Comparison of ENCODE assay signal across 18 cellular contexts in the genomic region with DNA sequence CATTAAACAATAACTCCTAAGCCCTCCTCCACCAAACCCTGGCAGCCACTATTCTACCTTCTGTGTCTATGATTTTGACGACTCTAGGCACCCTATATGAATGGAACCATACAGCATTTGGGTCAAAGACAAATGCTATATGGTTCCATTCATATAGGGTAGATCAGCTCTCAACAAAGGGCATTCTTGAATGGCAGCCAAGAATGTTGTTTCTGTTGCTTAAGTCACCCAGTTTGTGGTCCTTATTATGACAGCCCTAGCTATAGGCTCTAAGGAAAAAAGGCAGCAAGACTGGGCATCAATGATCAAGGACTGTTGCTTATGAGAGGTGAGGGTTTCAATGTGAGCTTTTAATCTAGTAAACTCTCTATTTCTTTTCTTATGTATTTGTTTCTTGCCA. TPM values are rescaled to one million over a fixed set of nuclear protein-coding genes. Genes with fewer than 3 reads are reported as not detected.
DNase-seq lines count a peak whose midpoint lies in the region; TF ChIP-seq lines count a peak whose summit lies in the region.
"Had no signal": no experiment of that assay in that cellular context is flagged by ENCODE, and none has a peak within 500 bp of the region (broad histone marks: within the 10 kb centered on the region; RNA-seq: fewer than 3 reads in every experiment).

No MANE protein-coding gene starts in this region.

- no peak overlapping the region for H2BK120ac ChIP-seq in mesendoderm (ENCODE audit: low read depth, low read length)

- H2BK15ac ChIP-seq in mesendoderm (replicated peaks; ENCODE audit: low read depth): no peak overlapping the region

- no TSS peak for BruUV-seq in A673 (replicated peaks; lab: Mats Ljungman, UMichigan)

- no peak overlapping the region for H2BK5ac ChIP-seq in mesendoderm (ENCODE audit: low read length)

- H3K79me1 ChIP-seq in mesendoderm (ENCODE audit: low read length): no peaks in the 10 kb centered on the region

- H3K4me1 ChIP-seq in A673 (ENCODE audit: insufficient read depth, low read length, poor library complexity, severe bottlenecking): no peaks in the 10 kb centered on the region
- H3K4me1 ChIP-seq in mesendoderm (ENCODE audit: control insufficient read depth, low read depth, low read length): peaks cover 16% of the 10 kb centered on the region
- H3K4me1 ChIP-seq in uterus: no peaks in the 10 kb centered on the region

- H3K4me2 ChIP-seq in mesendoderm (ENCODE audit: low read length): no peak overlapping the region
- H3K4me2 ChIP-seq: GM23338 had no signal

- intact Hi-C loops in A673 (cut with micrococcal nuclease; ENCODE audit: unreplicated experiment) (no loop called here), uterus (cut with DNase I; ENCODE audit: low total_unique reads) (no loop called here)

- no peak overlapping the region for H3K56ac ChIP-seq in mesendoderm (ENCODE audit: low read length)

- H3K36me3 ChIP-seq in A673 (ENCODE audit: insufficient read depth, low read length, poor library complexity, severe bottlenecking) (no peaks in the 10 kb centered on the region), mesendoderm (ENCODE audit: control insufficient read depth, insufficient read depth, low read length) (no peaks in the 10 kb centered on the region), uterus (no peaks in the 10 kb centered on the region)

- no peak overlapping the region for H3K9ac ChIP-seq in mesendoderm (ENCODE audit: low read length)

- POLR2A ChIA-PET in A673 (lab: Charles Lee; ENCODE audit: low non-redundant PET): no interaction called here

- no CpG with 5 or more reads among the region's 1 CpG for WGBS in mesendoderm (ENCODE audit: extremely low coverage, insufficient coverage, low lambda C conversion rate)

- H3K23ac ChIP-seq in mesendoderm (ENCODE audit: low read length): no peak overlapping the region

- H4K5ac ChIP-seq in mesendoderm (ENCODE audit: low read length): no peak overlapping the region

- no peak overlapping the region for H2AK5ac ChIP-seq in mesendoderm (ENCODE audit: low read length)

- no peak overlapping the region for H3K4ac ChIP-seq in mesendoderm (ENCODE audit: low read depth, low read length)

- H3K79me2 ChIP-seq in mesendoderm (ENCODE audit: control insufficient read depth, insufficient read depth, low read length): no peaks in the 10 kb centered on the region

- no peak overlapping the region for H3K27ac ChIP-seq in A673 (ENCODE audit: low read depth, low read length, poor library complexity, severe bottlenecking)
- H3K27ac ChIP-seq in mesendoderm (ENCODE audit: low read depth, low read length): no peak overlapping the region
- H3K27ac ChIP-seq in uterus: no peak overlapping the region
- H3K27ac ChIP-seq: C4-2B, HL-60 had no signal

- H3K9me3 ChIP-seq in A673 (ENCODE audit: low read depth, low read length, poor library complexity, severe bottlenecking) (no peaks in the 10 kb centered on the region), uterus (no peaks in the 10 kb centered on the region)
- H3K9me3 ChIP-seq: Caco-2 had no signal

- TF ChIP-seq CTCF in A673 (conservative IDR thresholded peaks at IDR 0.05; ENCODE audit: low read depth, low read length) (no peak), choroid plexus epithelial cell (conservative IDR thresholded peaks at IDR 0.05; ENCODE audit: low read depth, low read length) (no peak), uterus (IDR thresholded peaks at IDR 0.05) (no peak)

- peaks cover 3% of the 10 kb centered on the region for H3K27me3 ChIP-seq in A673 (replicated peaks; ENCODE audit: insufficient read depth, low read depth, low read length, poor library complexity)
- no peaks in the 10 kb centered on the region for H3K27me3 ChIP-seq in mesendoderm (ENCODE audit: insufficient read depth, low read length, poor library complexity)
- no peaks in the 10 kb centered on the region for H3K27me3 ChIP-seq in uterus

- DNase-seq in A673 (ENCODE audit: low spot score) (peak; percentile 40), HT-29 (ENCODE audit: low spot score) (peak; percentile 16), choroid plexus epithelial cell (ENCODE audit: low read depth) (peak; percentile 47), mesendoderm (no peak), SIG-M5 treated with dmso at 0.1 percent for 504 hours (lab: John Stamatoyannopoulos, UW; ENCODE audit: unreplicated experiment) (no peak), uterus (no peak)
- DNase-seq: AML-193; Caco-2; CD4-positive, alpha-beta T cell; DMS79; GDM1; HCEC 1CT; IMR-90 had no signal

- no peak overlapping the region for H4K8ac ChIP-seq in mesendoderm (ENCODE audit: low read depth, low read length)

- H3K18ac ChIP-seq in mesendoderm (ENCODE audit: low read length): peak overlapping the region; percentile 42

- CTCF ChIA-PET in A673 (lab: Charles Lee): no interaction called here

- TF ChIP-seq POLR2A in uterus (IDR thresholded peaks at IDR 0.05): no peak

- no peak overlapping the region for H3K4me3 ChIP-seq in A673 (ENCODE audit: low read depth, low read length, poor library complexity, severe bottlenecking)
- H3K4me3 ChIP-seq in choroid plexus epithelial cell (ENCODE audit: low read depth, low read length): no peak overlapping the region
- H3K4me3 ChIP-seq in mesendoderm (ENCODE audit: low read length): no peak overlapping the region
- no peak overlapping the region for H3K4me3 ChIP-seq in uterus
- H3K4me3 ChIP-seq: GM23338 had no signal

RNA-seq across cellular contexts. Expression of a gene that starts 4.7 kb away (rescaled TPM):
- total RNA-seq in A673 (2021) (not detected in 2 replicates), uterus (under 1 TPM in 2 of 4 donors, not detected in 2; 0.21 to 0.82 TPM)
- total RNA-seq in HT-29 (2014; rRNA removed; shearing (Covaris generic)): 0.91 and 2.3 TPM in 2 replicates
- 1.2 TPM for polyA plus RNA-seq in mesendoderm (2013, experiment 1 of 2)
- 1.0 TPM for polyA plus RNA-seq in mesendoderm (2013, experiment 2 of 2)
- total RNA-seq: CD4-positive, alpha-beta T cell; Daoy; IMR-90 had no signal
- polyA plus RNA-seq: BJ, IMR-90 had no signal

Comparison
In these comparisons a context has a peak if more than half of its experiments do, and no peak if none do; other contexts are left out.
1. DNase-seq: peak in A673 (single experiment), HT-29 (single experiment) and choroid plexus epithelial cell (single experiment); none in mesendoderm (single experiment), SIG-M5 treated with dmso at 0.1 percent for 504 hours (single experiment) and uterus (0 of 2).